8 cellular contexts compared by ENCODE assay signal in genomic region chr4:3766207-3766790, GRCh38. TPM values are rescaled to one million over a fixed set of nuclear protein-coding genes. Genes with fewer than 3 reads are reported as not detected.
A peak's percentile ranks its signal among the peaks of the same experiment; 100 is the strongest.
DNase-seq lines count a peak whose midpoint lies in the region; ATAC-seq, FAIRE-seq and TF ChIP-seq lines count a peak whose summit lies in the region.

Gene ADRA2C, plus strand, starts transcription at chr4:3766385. Its CDS starts 222 bp downstream, at chr4:3766607.

- no peak within 1 kb of the TSS for H3K4ac ChIP-seq in trophoblast cell (ENCODE audit: low read depth, low read length)

- ATAC-seq in RWPE2 (ENCODE audit: low read depth) (no peak), HG02885 (IDR thresholded peaks at IDR 0.05; ENCODE audit: poor library complexity, unreplicated experiment) (no peak)

- no peak within 1 kb of the TSS for H3K23ac ChIP-seq in trophoblast cell (ENCODE audit: low read length)

- no peak within 1 kb of the TSS for H3K9ac ChIP-seq in trophoblast cell (ENCODE audit: low read length)

- H2BK12ac ChIP-seq in trophoblast cell (ENCODE audit: low read length), result no peak within 1 kb of the TSS

- H4K8ac ChIP-seq in trophoblast cell (ENCODE audit: low read depth, low read length), result no peak within 1 kb of the TSS

- no peak within 1 kb of the TSS for H4K91ac ChIP-seq in trophoblast cell (ENCODE audit: low read depth, low read length)

- H3K4me3 ChIP-seq in RWPE2 (ENCODE audit: severe bottlenecking), result peak within 1 kb of the TSS; percentile 26
- H3K4me3 ChIP-seq in trophoblast cell (ENCODE audit: low read depth, low read length), result peak within 1 kb of the TSS; percentile 54

- H3K9me3 ChIP-seq in RWPE2 (ENCODE audit: severe bottlenecking) (no peaks in the 10 kb centered on the region), trophoblast cell (ENCODE audit: insufficient read depth, low read depth, low read length) (peaks cover 6% of the 10 kb centered on the region)

- FAIRE-seq in frontal cortex (lab: Jason Lieb, UNC), result no peak

- H3K27me3 ChIP-seq in RWPE2 (ENCODE audit: insufficient read depth, poor library complexity, severe bottlenecking) (peaks cover 52% of the 10 kb centered on the region), trophoblast cell (ENCODE audit: insufficient read depth, low read length) (peaks cover 10% of the 10 kb centered on the region)

- H3K27ac ChIP-seq in RWPE2 (ENCODE audit: poor library complexity, severe bottlenecking), result no peak within 1 kb of the TSS
- no peak within 1 kb of the TSS for H3K27ac ChIP-seq in trophoblast cell (ENCODE audit: low read depth, low read length)

- no peak within 1 kb of the TSS for H2BK120ac ChIP-seq in trophoblast cell (ENCODE audit: insufficient read depth, low read length, poor library complexity)

- H3K36me3 ChIP-seq in RWPE2 (ENCODE audit: low read depth) (no peaks in the 10 kb centered on the region), trophoblast cell (ENCODE audit: control insufficient read depth in 1 of 2, insufficient read depth in 2 of 2, low read length in 2 of 2) (no peaks in the 10 kb centered on the region)

- H3K79me1 ChIP-seq in trophoblast cell (ENCODE audit: low read length), result no peaks in the 10 kb centered on the region

- H2AFZ ChIP-seq in trophoblast cell (ENCODE audit: insufficient read depth, low read length, poor library complexity), result peak within 1 kb of the TSS; percentile 34

- H2BK5ac ChIP-seq in trophoblast cell (ENCODE audit: low read depth, low read length, poor library complexity), result no peak within 1 kb of the TSS

- in situ Hi-C loops in Caki2 (cut with HindIII; ENCODE audit: low pct_unique_long_range_greater_than_20kb, low sequenced_read_pairs), result no loop called here

- peak within 1 kb of the TSS; percentile 62 for H3K4me2 ChIP-seq in trophoblast cell (ENCODE audit: low read length)

- no peak within 1 kb of the TSS for H2AK5ac ChIP-seq in trophoblast cell (ENCODE audit: low read length)

- DNase-seq in Caki2 (ENCODE audit: low read depth) (peak; percentile 45), RWPE2 (ENCODE audit: low spot score) (no peak), frontal cortex (ENCODE audit: low spot score in 2 of 2) (peak; percentile 73 to 74), trophoblast cell (no peak), NCI-H1694 treated with DMSO at 0.1 percent for 48 hours (lab: John Stamatoyannopoulos, UW) (no peak), SKM-1 (lab: John Stamatoyannopoulos, UW; ENCODE audit: unreplicated experiment) (no peak), putamen (ENCODE audit: low spot score) (no peak)

- no peak for TF ChIP-seq CTCF in RWPE2 (IDR thresholded peaks at IDR 0.05; ENCODE audit: poor library complexity, severe bottlenecking)

- H3K18ac ChIP-seq in trophoblast cell (ENCODE audit: low read length), result no peak within 1 kb of the TSS

- no peaks in the 10 kb centered on the region for H3K4me1 ChIP-seq in RWPE2 (ENCODE audit: insufficient read depth, poor library complexity, severe bottlenecking)
- peaks cover 5 to 12% of the 10 kb centered on the region in 2 experiments for H3K4me1 ChIP-seq in trophoblast cell (ENCODE audit: control insufficient read depth in 1 of 2, insufficient read depth in 2 of 2, low read length in 2 of 2)

- H4K12ac ChIP-seq in trophoblast cell (ENCODE audit: low read depth, low read length), result peak within 1 kb of the TSS; percentile 35

- H3K79me2 ChIP-seq in trophoblast cell (ENCODE audit: control insufficient read depth, insufficient read depth, low read length, poor library complexity), result no peaks in the 10 kb centered on the region

- no CpG with 5 or more reads among the region's 97 CpGs for WGBS in trophoblast cell (ENCODE audit: extremely low coverage, insufficient coverage, insufficient read length)

- H3K14ac ChIP-seq in trophoblast cell (ENCODE audit: low read length), result no peak within 1 kb of the TSS

RNA-seq across cellular contexts. Expression of gene ADRA2C, which starts in this region (rescaled TPM):
- total RNA-seq in Caki2 (2014; rRNA removed; shearing (Covaris generic); ENCODE audit: low replicate concordance), result 17.6 and 27.3 TPM in 2 replicates
- total RNA-seq in frontal cortex, result 3.7 TPM
- 5.4 and 6.4 TPM in 2 replicates for polyA plus RNA-seq in trophoblast cell (2013)

Comparison
In these comparisons a context has a peak if more than half of its experiments do, and no peak if none do; other contexts are left out.
1. DNase-seq: peak in Caki2 (single experiment) and frontal cortex (2 of 2); none in RWPE2 (single experiment), trophoblast cell (0 of 2), NCI-H1694 treated with DMSO at 0.1 percent for 48 hours (single experiment), SKM-1 (single experiment) and putamen (single experiment).